In the genomic region with DNA sequence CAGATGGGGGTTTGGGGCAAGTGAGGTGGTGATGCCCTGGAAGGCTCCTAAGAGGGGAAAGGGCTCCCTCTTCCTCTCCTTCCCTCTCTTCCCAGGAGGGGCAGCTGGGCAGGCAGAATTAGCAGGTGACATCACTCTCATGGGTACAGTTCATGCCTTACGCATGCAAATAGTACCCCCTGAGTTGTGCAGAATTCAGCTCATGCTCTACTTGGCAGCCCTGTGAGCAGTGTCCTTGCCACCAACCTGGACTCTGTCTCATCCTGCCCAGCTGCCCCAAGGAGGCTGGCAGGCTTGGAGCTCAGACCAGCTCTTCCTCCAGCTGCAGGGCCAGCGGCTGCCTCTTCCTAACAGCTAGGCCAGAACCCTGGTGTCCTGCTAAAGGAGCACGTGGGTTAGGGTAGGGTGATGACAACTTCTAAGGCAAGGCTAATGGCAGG, we compare ENCODE assay signal across 2 cellular contexts.
TF ChIP-seq lines count a peak whose summit lies in the region.

No MANE protein-coding gene starts in this region.

TF ChIP-seq in A549, 52 proteins besides CTCF, POLR2A, EP300 and RAD21:
- TF ChIP-seq FOXS1 (CRISPR knock-in tag; IDR thresholded peaks at IDR 0.05), result no peak
- TF ChIP-seq BHLHE40 (IDR thresholded peaks at IDR 0.05; ENCODE audit: low read depth, low read length), result no peak
- TF ChIP-seq POLR2AphosphoS2 (conservative IDR thresholded peaks at IDR 0.05; ENCODE audit: low read length), result no peak
- TF ChIP-seq KDM1A (IDR thresholded peaks at IDR 0.05; ENCODE audit: low read depth), result no peak
- no peak for TF ChIP-seq GATA3 (IDR thresholded peaks at IDR 0.05; ENCODE audit: borderline replicate concordance)
- no peak for TF ChIP-seq RARB (CRISPR knock-in tag; IDR thresholded peaks at IDR 0.05)
TF ChIP-seq in A549: peak in this region for 0.

TF ChIP-seq in K562, 482 proteins besides CTCF, POLR2A, EP300 and RAD21:
- TF ChIP-seq AFF4 (CRISPR knock-in tag; IDR thresholded peaks at IDR 0.05) (peak; percentile 52; the same call in 1 of the 2 replicates), KAT7 (CRISPR knock-in tag; IDR thresholded peaks at IDR 0.05; ENCODE audit: borderline replicate concordance) (no peak), ZNF121 (CRISPR knock-in tag; conservative IDR thresholded peaks at IDR 0.05) (no peak), TFAP4 (CRISPR knock-in tag; IDR thresholded peaks at IDR 0.05; ENCODE audit: borderline replicate concordance) (peak; percentile 26; the same call in 1 of the 2 replicates)
TF ChIP-seq in K562: peak in this region for 2.
